ENCODE assay signal across 1 cellular context in the genomic region with DNA sequence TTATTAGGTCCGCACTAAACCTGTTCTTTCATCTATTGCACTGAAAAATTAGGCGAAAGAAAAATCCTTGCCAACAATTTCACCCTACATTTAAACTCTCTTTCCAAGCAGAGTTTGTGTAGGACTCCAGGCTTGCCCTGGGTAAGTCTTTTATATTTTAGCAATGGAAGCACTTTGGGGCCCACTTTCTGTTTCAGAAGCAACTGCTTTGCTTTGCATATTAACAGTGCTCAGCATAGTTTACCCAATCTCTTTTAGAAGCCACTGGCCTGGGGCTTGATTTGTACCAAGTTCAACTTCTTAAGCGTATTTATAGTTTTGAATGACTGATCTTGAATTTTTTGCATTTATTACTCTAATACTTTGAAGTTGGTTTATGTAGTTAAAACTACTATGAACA.
TF ChIP-seq lines count a peak whose summit lies in the region.

No MANE protein-coding gene starts in this region.

TF ChIP-seq in SK-N-SH treated with all-trans-retinoic acid at 6 μM for 48 hours, 23 proteins besides CTCF, POLR2A, EP300 and RAD21 (continued from another document):
- TF ChIP-seq, protein P1, sequence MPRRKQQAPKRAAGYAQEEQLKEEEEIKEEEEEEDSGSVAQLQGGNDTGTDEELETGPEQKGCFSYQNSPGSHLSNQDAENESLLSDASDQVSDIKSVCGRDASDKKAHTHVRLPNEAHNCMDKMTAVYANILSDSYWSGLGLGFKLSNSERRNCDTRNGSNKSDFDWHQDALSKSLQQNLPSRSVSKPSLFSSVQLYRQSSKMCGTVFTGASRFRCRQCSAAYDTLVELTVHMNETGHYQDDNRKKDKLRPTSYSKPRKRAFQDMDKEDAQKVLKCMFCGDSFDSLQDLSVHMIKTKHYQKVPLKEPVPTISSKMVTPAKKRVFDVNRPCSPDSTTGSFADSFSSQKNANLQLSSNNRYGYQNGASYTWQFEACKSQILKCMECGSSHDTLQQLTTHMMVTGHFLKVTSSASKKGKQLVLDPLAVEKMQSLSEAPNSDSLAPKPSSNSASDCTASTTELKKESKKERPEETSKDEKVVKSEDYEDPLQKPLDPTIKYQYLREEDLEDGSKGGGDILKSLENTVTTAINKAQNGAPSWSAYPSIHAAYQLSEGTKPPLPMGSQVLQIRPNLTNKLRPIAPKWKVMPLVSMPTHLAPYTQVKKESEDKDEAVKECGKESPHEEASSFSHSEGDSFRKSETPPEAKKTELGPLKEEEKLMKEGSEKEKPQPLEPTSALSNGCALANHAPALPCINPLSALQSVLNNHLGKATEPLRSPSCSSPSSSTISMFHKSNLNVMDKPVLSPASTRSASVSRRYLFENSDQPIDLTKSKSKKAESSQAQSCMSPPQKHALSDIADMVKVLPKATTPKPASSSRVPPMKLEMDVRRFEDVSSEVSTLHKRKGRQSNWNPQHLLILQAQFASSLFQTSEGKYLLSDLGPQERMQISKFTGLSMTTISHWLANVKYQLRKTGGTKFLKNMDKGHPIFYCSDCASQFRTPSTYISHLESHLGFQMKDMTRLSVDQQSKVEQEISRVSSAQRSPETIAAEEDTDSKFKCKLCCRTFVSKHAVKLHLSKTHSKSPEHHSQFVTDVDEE (CRISPR knock-in tag; IDR thresholded peaks at IDR 0.05): no peak
